Comparison of ENCODE assay signal across 8 cellular contexts in the genomic region with DNA sequence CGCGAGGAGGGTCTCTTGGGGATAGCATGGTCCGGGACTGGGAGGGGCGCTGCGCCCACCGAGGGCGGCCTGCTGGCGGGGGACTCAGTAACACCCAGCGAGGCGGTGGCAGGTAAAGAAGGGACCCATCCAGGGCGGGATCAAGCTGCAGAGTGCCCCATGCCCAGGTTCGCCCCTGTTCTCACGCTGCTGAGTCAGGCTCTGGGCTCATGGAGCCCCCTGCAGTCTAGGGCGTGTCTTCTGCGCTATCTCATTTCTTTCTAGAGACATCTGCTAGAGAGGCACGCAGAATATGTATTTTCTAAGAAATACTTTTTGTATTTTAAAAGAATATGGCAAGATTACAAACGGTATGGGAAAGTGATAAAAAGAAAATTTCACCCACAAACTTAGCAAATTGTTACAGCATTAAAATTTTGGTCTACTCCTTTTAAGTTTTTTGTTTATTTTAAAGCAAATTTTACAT. TPM values are rescaled to one million over a fixed set of nuclear protein-coding genes. Genes with fewer than 3 reads are reported as not detected.
A peak's percentile ranks its signal among the peaks of the same experiment; 100 is the strongest.
DNase-seq lines count a peak whose midpoint lies in the region; ATAC-seq and TF ChIP-seq lines count a peak whose summit lies in the region.

No MANE protein-coding gene starts in this region.

- H3K27me3 ChIP-seq in esophagus muscularis mucosa, result peaks cover 0 to 16% (median 0%) of the 10 kb centered on the region in 4 donors

- H3K27ac Mint-ChIP-seq in naive B cell, result no peak overlapping the region

- TF ChIP-seq CTCF in esophagus muscularis mucosa (IDR thresholded peaks at IDR 0.05), result no peak

- H3K4me3 Mint-ChIP-seq in naive B cell, result peak overlapping the region; percentile 74 to 87 (median 80)

- DNase-seq in DMS 273 treated with DMSO at 0.1 percent for 48 hours (lab: John Stamatoyannopoulos, UW), result peak; percentile 51
- peak; percentile 39 for DNase-seq in HuH-7 (ENCODE audit: low spot score)
- peak; percentile 84 for DNase-seq in SW480 (ENCODE audit: low spot score)
- no peak for DNase-seq in esophagus muscularis mucosa (ENCODE audit: extremely low spot score)
- no peak for DNase-seq in naive B cell
- no peak for DNase-seq in cortex of kidney (lab: John Stamatoyannopoulos, UW)

- intact Hi-C loops in esophagus muscularis mucosa (cut with DNase I), result no loop called here

- H3K27ac ChIP-seq in esophagus muscularis mucosa (replicated peaks in 1 of 4), result peak overlapping the region; percentile 78 to 86 (median 84)

- peaks cover 15 to 57% (median 54%) of the 10 kb centered on the region in 4 donors for H3K4me1 ChIP-seq in esophagus muscularis mucosa

- peaks cover 0 to 14% (median 3%) of the 10 kb centered on the region in 4 donors for H3K9me3 ChIP-seq in esophagus muscularis mucosa

- ATAC-seq in GM19455 (IDR thresholded peaks at IDR 0.05; ENCODE audit: unreplicated experiment), result peak; percentile 50
- peak; percentile 43 to 45 for ATAC-seq in naive B cell (ENCODE audit: low read depth in 2 of 2)
- ATAC-seq in HG03280 (IDR thresholded peaks at IDR 0.05; ENCODE audit: unreplicated experiment), result no peak

- peak overlapping the region; percentile 67 to 83 (median 74) for H3K4me3 ChIP-seq in esophagus muscularis mucosa

- H3K4me1 Mint-ChIP-seq in naive B cell, result peaks cover 17 to 21% (median 21%) of the 10 kb centered on the region in 3 donors

- peaks cover 34 to 61% (median 52%) of the 10 kb centered on the region in 3 donors for H3K27me3 Mint-ChIP-seq in naive B cell

- TF ChIP-seq POLR2A in esophagus muscularis mucosa (IDR thresholded peaks at IDR 0.05; ENCODE audit: low read depth), result no peak

- TF ChIP-seq EP300 in esophagus muscularis mucosa (IDR thresholded peaks at IDR 0.05), result no peak

- H3K36me3 Mint-ChIP-seq in naive B cell, result peaks cover 0 to 15% of the 10 kb centered on the region in 2 donors

- 10% methylated on average over 16 of the region's 17 CpGs for WGBS in esophagus muscularis mucosa

- H3K9me3 Mint-ChIP-seq in naive B cell, result peaks cover 0 to 10% (median 5%) of the 10 kb centered on the region in 7 donors

- H3K36me3 ChIP-seq in esophagus muscularis mucosa, result no peaks in the 10 kb centered on the region

RNA-seq across cellular contexts. Expression of gene EPDR1, which starts 0.9 kb away (rescaled TPM):
- total RNA-seq in esophagus muscularis mucosa, result 10 to 100 TPM; 24.9 to 35.5 (median 30.7) TPM
- under 1 TPM in 2 of 6 donors, not detected in 4; 0.41 to 0.48 TPM for polyA plus RNA-seq in naive B cell (ENCODE audit: low read depth in 6 of 6)

RNA-seq across cellular contexts. Expression of gene SFRP4, which starts 4.8 kb away (rescaled TPM):
- total RNA-seq in esophagus muscularis mucosa, result 10 to 100 TPM in 1 of 4 donors, 1 to 10 TPM in 3; 3.0 to 11.3 (median 6.8) TPM
- not detected for polyA plus RNA-seq in naive B cell (ENCODE audit: low read depth in 6 of 6)

Comparison
In these comparisons a context has a peak if more than half of its experiments do, and no peak if none do; other contexts are left out.
1. DNase-seq: peak in DMS 273 treated with DMSO at 0.1 percent for 48 hours (single experiment), HuH-7 (single experiment) and SW480 (single experiment); none in esophagus muscularis mucosa (single experiment), naive B cell (single experiment) and cortex of kidney (single experiment).